17 cellular contexts compared by ENCODE assay signal in genomic region chr3:148931574-148931973, GRCh38.
"Had no signal": no experiment of that assay in that cellular context is flagged by ENCODE, and none has a peak within 500 bp of the region (broad histone marks: within the 10 kb centered on the region; RNA-seq: fewer than 3 reads in every experiment).

No MANE protein-coding gene starts in this region.

- DNase-seq: activated CD4-positive, alpha-beta memory T cell treated with anti-CD3 and anti-CD28 coated beads for 36 hours; activated CD4-positive, alpha-beta T cell treated with anti-CD3 and anti-CD28 coated beads for 48 hours; activated CD4-positive, CD25-positive, alpha-beta regulatory T cell; activated effector memory CD4-positive, alpha-beta T cell treated with anti-CD3 and anti-CD28 coated beads, Interleukin-2, amount 50 U/mL, for 16 hours; activated naive CD4-positive, alpha-beta T cell treated with anti-CD3 and anti-CD28 coated beads, Interleukin-2, amount 50 U/mL, for 16 hours; activated naive CD8-positive, alpha-beta T cell treated with anti-CD3 and anti-CD28 coated beads, Interleukin-2, amount 50 U/mL, for 24 hours; erythroblast; immature natural killer cell; naive thymus-derived CD8-positive, alpha-beta T cell; stimulated activated CD4-positive, alpha-beta T cell treated with anti-CD3 and anti-CD28 coated beads, Interleukin-15, amount 100 ng/mL, for 24 hours; stimulated activated CD8-positive, alpha-beta memory T cell treated with anti-CD3 and anti-CD28 coated beads, Interleukin-4, amount 100 ng/mL, for 48 hours; stimulated activated naive B cell treated with anti-CD40 and anti-IgM and Interleukin-4, amounts not matched to agents 10 μg/mL and 1 μg/mL and 100 μg/mL, for 72 hours; T1000; trophoblast cell had no signal

- H3K4me2 ChIP-seq: smooth muscle cell had no signal

- H3K4me3 ChIP-seq: smooth muscle cell had no signal

- ATAC-seq: activated naive CD8-positive, alpha-beta T cell treated with anti-CD3 and anti-CD28 coated beads, Interleukin-2, amount 50 U/mL, for 24 hours; left lobe of liver; naive thymus-derived CD8-positive, alpha-beta T cell; sciatic nerve; stimulated activated naive B cell treated with anti-CD40 and anti-IgM and Interleukin-4, amounts not matched to agents 10 μg/mL and 1 μg/mL and 100 μg/mL, for 72 hours had no signal
